Comparison of ENCODE assay signal across 29 cellular contexts in the genomic region with DNA sequence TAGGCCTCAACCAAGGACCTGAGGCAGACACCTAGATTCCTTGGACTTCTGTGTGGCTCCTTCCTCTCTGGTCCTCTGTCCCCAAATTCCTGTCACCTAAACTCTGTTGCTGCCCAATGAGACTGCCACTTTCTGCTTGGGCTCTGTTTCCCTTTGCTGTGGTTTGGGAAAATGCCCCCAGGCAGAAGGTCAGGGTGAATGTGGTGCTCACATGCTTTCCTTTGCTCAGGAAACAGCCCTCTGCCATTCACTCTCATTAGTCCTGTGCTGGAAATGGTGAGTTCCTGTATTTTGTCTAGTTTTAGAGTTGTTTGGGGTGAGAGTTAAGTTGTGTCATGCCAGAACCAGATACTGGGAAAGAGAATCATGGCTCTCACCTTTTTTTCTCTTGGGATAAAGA. TPM values are rescaled to one million over a fixed set of nuclear protein-coding genes. Genes with fewer than 3 reads are reported as not detected.
"Had no signal": no experiment of that assay in that cellular context is flagged by ENCODE, and none has a peak within 500 bp of the region (broad histone marks: within the 10 kb centered on the region; RNA-seq: fewer than 3 reads in every experiment).

No MANE protein-coding gene starts in this region.

- H3K27me3 ChIP-seq: ascending aorta, body of pancreas had no signal

- H3K27me3 Mint-ChIP-seq: activated naive CD4-positive, alpha-beta T cell treated with anti-CD3 and anti-CD28 coated beads, Interleukin-2, amount 50 U/mL, for 24 hours had no signal

- ATAC-seq: activated CD4-positive, CD25-positive, alpha-beta regulatory T cell treated with anti-CD3 and anti-CD28 coated beads, Interleukin-2, amount 50 U/mL, for 24 hours; activated CD8-positive, alpha-beta memory T cell treated with anti-CD3 and anti-CD28 coated beads, Interleukin-2, amount 10 ng/mL, durations not matched to agents 7 days and 5 days; activated CD8-positive, alpha-beta T cell treated with anti-CD3 and anti-CD28 coated beads, Interleukin-2, amount 10 ng/mL, durations not matched to agents 7 days and 5 days; activated naive CD8-positive, alpha-beta T cell treated with anti-CD3 and anti-CD28 coated beads, Interleukin-2, amount 50 U/mL, for 24 hours; body of pancreas; Panc1 had no signal

- H3K36me3 ChIP-seq: ascending aorta, SJCRH30 had no signal

- H3K4me1 ChIP-seq: ascending aorta, body of pancreas, SJCRH30 had no signal

- H3K4me3 ChIP-seq: ascending aorta, body of pancreas, SJCRH30 had no signal

- H3K9me3 Mint-ChIP-seq: activated naive CD4-positive, alpha-beta T cell treated with anti-CD3 and anti-CD28 coated beads, Interleukin-2, amount 50 U/mL, for 24 hours; activated naive CD8-positive, alpha-beta T cell treated with anti-CD3 and anti-CD28 coated beads, Interleukin-2, amount 50 U/mL, for 24 hours; activated T-cell treated with anti-CD3 and anti-CD28 coated beads, Interleukin-2, amount 50 U/mL, for 24 hours; activated T-helper 1 cell treated with anti-CD3 and anti-CD28 coated beads, Interleukin-12 subunit alpha, Interleukin-12 subunit beta, Interleukin-2, Interleukin-4 antibody, amounts not matched to agents 30 ng/mL and 10 ng/mL and 1 ng/mL, durations not matched to agents 14 hours and 24 hours and 36 hours; T-helper 1 cell treated with Interleukin-12 subunit alpha and Interleukin-12 subunit beta and Interleukin-4 antibody, amounts not matched to agents 30 μg/mL and 1 μg/mL, for 36 hours had no signal

- H3K27ac Mint-ChIP-seq: activated CD8-positive, alpha-beta memory T cell treated with anti-CD3 and anti-CD28 coated beads, Interleukin-2, amount 10 ng/mL, durations not matched to agents 7 days and 5 days; activated CD8-positive, alpha-beta T cell treated with anti-CD3 and anti-CD28 coated beads, Interleukin-2, amount 10 ng/mL, durations not matched to agents 7 days and 5 days; activated naive CD4-positive, alpha-beta T cell treated with anti-CD3 and anti-CD28 coated beads, Interleukin-2, amount 50 U/mL, for 24 hours; activated naive CD8-positive, alpha-beta T cell treated with anti-CD3 and anti-CD28 coated beads, Interleukin-2, amount 50 U/mL, for 24 hours; activated T-cell treated with anti-CD3 and anti-CD28 coated beads, Interleukin-2, amount 50 U/mL, for 24 hours; activated T-helper 1 cell treated with anti-CD3 and anti-CD28 coated beads, Interleukin-12 subunit alpha, Interleukin-12 subunit beta, Interleukin-2, Interleukin-4 antibody, amounts not matched to agents 30 ng/mL and 10 ng/mL and 1 ng/mL, durations not matched to agents 14 hours and 24 hours and 36 hours; T-helper 1 cell treated with Interleukin-12 subunit alpha and Interleukin-12 subunit beta and Interleukin-4 antibody, amounts not matched to agents 30 μg/mL and 1 μg/mL, for 36 hours had no signal

- DNase-seq: activated CD4-positive, alpha-beta T cell treated with anti-CD3 and anti-CD28 coated beads for 4 hours; activated CD4-positive, alpha-beta T cell treated with anti-CD3 and anti-CD28 coated beads, Interleukin-2, amount 50 U/mL, for 4 hours; activated CD8-positive, alpha-beta memory T cell treated with anti-CD3 and anti-CD28 coated beads, Interleukin-2, amount 10 ng/mL, durations not matched to agents 7 days and 5 days; activated CD8-positive, alpha-beta T cell treated with anti-CD3 and anti-CD28 coated beads, Interleukin-2, amount 10 ng/mL, durations not matched to agents 7 days and 5 days; activated effector memory CD4-positive, alpha-beta T cell treated with Interleukin-2 at 50 U/mL for 16 hours; activated naive CD4-positive, alpha-beta T cell; activated naive CD8-positive, alpha-beta T cell treated with anti-CD3 and anti-CD28 coated beads, Interleukin-2, amount 50 U/mL, for 24 hours; activated T-cell treated with anti-CD3 and anti-CD28 coated beads, Interleukin-2, amount 50 U/mL, for 24 hours; amniotic stem cell; body of pancreas; MM.1S; NCI-H1105; NCI-H1436 treated with DMSO at 0.1 percent for 48 hours; NCI-H187; NCI-H2081; NCI-H510A treated with DMSO at 0.1 percent for 48 hours; NCI-H69; NK-92 treated with Interleukin-12 subunit alpha and Interleukin-12 subunit beta, amount 100 ng/mL, for 24 hours; OCI-M1; Right ventricle myocardium superior; SJCRH30 had no signal

- H3K4me1 Mint-ChIP-seq: activated CD8-positive, alpha-beta memory T cell treated with anti-CD3 and anti-CD28 coated beads, Interleukin-2, amount 10 ng/mL, durations not matched to agents 7 days and 5 days; activated naive CD4-positive, alpha-beta T cell treated with anti-CD3 and anti-CD28 coated beads, Interleukin-2, amount 50 U/mL, for 24 hours; activated naive CD8-positive, alpha-beta T cell treated with anti-CD3 and anti-CD28 coated beads, Interleukin-2, amount 50 U/mL, for 24 hours had no signal

- H3K9me3 ChIP-seq: ascending aorta, body of pancreas, SJCRH30 had no signal

- H3K36me3 Mint-ChIP-seq: activated CD8-positive, alpha-beta memory T cell treated with anti-CD3 and anti-CD28 coated beads, Interleukin-2, amount 10 ng/mL, durations not matched to agents 7 days and 5 days; activated naive CD4-positive, alpha-beta T cell treated with anti-CD3 and anti-CD28 coated beads, Interleukin-2, amount 50 U/mL, for 24 hours had no signal

- H3K4me3 Mint-ChIP-seq: activated CD8-positive, alpha-beta memory T cell treated with anti-CD3 and anti-CD28 coated beads, Interleukin-2, amount 10 ng/mL, durations not matched to agents 7 days and 5 days; activated CD8-positive, alpha-beta T cell treated with anti-CD3 and anti-CD28 coated beads, Interleukin-2, amount 10 ng/mL, durations not matched to agents 7 days and 5 days; activated naive CD4-positive, alpha-beta T cell treated with anti-CD3 and anti-CD28 coated beads, Interleukin-2, amount 50 U/mL, for 24 hours; activated naive CD8-positive, alpha-beta T cell treated with anti-CD3 and anti-CD28 coated beads, Interleukin-2, amount 50 U/mL, for 24 hours; activated T-cell treated with anti-CD3 and anti-CD28 coated beads, Interleukin-2, amount 50 U/mL, for 24 hours; activated T-helper 1 cell treated with anti-CD3 and anti-CD28 coated beads, Interleukin-12 subunit alpha, Interleukin-12 subunit beta, Interleukin-2, Interleukin-4 antibody, amounts not matched to agents 30 ng/mL and 10 ng/mL and 1 ng/mL, durations not matched to agents 14 hours and 24 hours and 36 hours; T-helper 1 cell treated with Interleukin-12 subunit alpha and Interleukin-12 subunit beta and Interleukin-4 antibody, amounts not matched to agents 30 μg/mL and 1 μg/mL, for 36 hours had no signal

- H3K27ac ChIP-seq: ascending aorta, body of pancreas, RWPE1, SJCRH30 had no signal

RNA-seq across cellular contexts. Expression of gene SHE, which starts 22.7 kb away (rescaled TPM):
- total RNA-seq: activated CD8-positive, alpha-beta memory T cell treated with anti-CD3 and anti-CD28 coated beads, Interleukin-2, amount 10 ng/mL, durations not matched to agents 7 days and 5 days; activated CD8-positive, alpha-beta T cell treated with anti-CD3 and anti-CD28 coated beads, Interleukin-2, amount 10 ng/mL, durations not matched to agents 7 days and 5 days; activated T-helper 1 cell treated with anti-CD3 and anti-CD28 coated beads, Interleukin-12 subunit alpha, Interleukin-12 subunit beta, Interleukin-2, Interleukin-4 antibody, amounts not matched to agents 30 ng/mL and 10 ng/mL and 1 ng/mL, durations not matched to agents 14 hours and 24 hours and 36 hours; bronchial epithelial cell had no signal

RNA-seq across cellular contexts. Expression of gene TDRD10, which starts 22.9 kb away (rescaled TPM):
- total RNA-seq: activated CD8-positive, alpha-beta memory T cell treated with anti-CD3 and anti-CD28 coated beads, Interleukin-2, amount 10 ng/mL, durations not matched to agents 7 days and 5 days; activated CD8-positive, alpha-beta T cell treated with anti-CD3 and anti-CD28 coated beads, Interleukin-2, amount 10 ng/mL, durations not matched to agents 7 days and 5 days; activated T-helper 1 cell treated with anti-CD3 and anti-CD28 coated beads, Interleukin-12 subunit alpha, Interleukin-12 subunit beta, Interleukin-2, Interleukin-4 antibody, amounts not matched to agents 30 ng/mL and 10 ng/mL and 1 ng/mL, durations not matched to agents 14 hours and 24 hours and 36 hours; SJCRH30 had no signal

RNA-seq across cellular contexts. Expression of gene CHRNB2, which starts 42.7 kb away (rescaled TPM):
- total RNA-seq: activated CD8-positive, alpha-beta memory T cell treated with anti-CD3 and anti-CD28 coated beads, Interleukin-2, amount 10 ng/mL, durations not matched to agents 7 days and 5 days; activated CD8-positive, alpha-beta T cell treated with anti-CD3 and anti-CD28 coated beads, Interleukin-2, amount 10 ng/mL, durations not matched to agents 7 days and 5 days; activated T-helper 1 cell treated with anti-CD3 and anti-CD28 coated beads, Interleukin-12 subunit alpha, Interleukin-12 subunit beta, Interleukin-2, Interleukin-4 antibody, amounts not matched to agents 30 ng/mL and 10 ng/mL and 1 ng/mL, durations not matched to agents 14 hours and 24 hours and 36 hours; ascending aorta; bronchial epithelial cell; Right ventricle myocardium superior had no signal
